In genomic region chr10:126851414-126851813, GRCh38 we compare ENCODE assay signal across 33 cellular contexts. TPM values are rescaled to one million over a fixed set of nuclear protein-coding genes. Genes with fewer than 3 reads are reported as not detected.
"Had no signal": no experiment of that assay in that cellular context is flagged by ENCODE, and none has a peak within 500 bp of the region (broad histone marks: within the 10 kb centered on the region; RNA-seq: fewer than 3 reads in every experiment).

No MANE protein-coding gene starts in this region.

- ATAC-seq: activated CD8-positive, alpha-beta memory T cell treated with anti-CD3 and anti-CD28 coated beads, Interleukin-2, amount 10 ng/mL, durations not matched to agents 7 days and 5 days; activated CD8-positive, alpha-beta T cell treated with anti-CD3 and anti-CD28 coated beads for 36 hours; activated naive CD4-positive, alpha-beta T cell treated with anti-CD3 and anti-CD28 coated beads, Interleukin-2, amount 50 U/mL, for 72 hours; activated T-cell treated with anti-CD3 and anti-CD28 coated beads, Interleukin-2, amount 50 U/mL, for 4 hours; activated T-cell treated with anti-CD3 and anti-CD28 coated beads, Interleukin-2, amount 50 U/mL, for 72 hours; activated T-helper 17 cell treated with anti-CD3 and anti-CD28 coated beads, Interleukin-2, amount 50 U/mL, for 72 hours; body of pancreas had no signal

- DNase-seq: activated B cell treated with CpG ODN at 0.5 μM for 24 hours; activated CD4-positive, alpha-beta memory T cell treated with anti-CD3 and anti-CD28 coated beads for 36 hours; activated CD4-positive, alpha-beta T cell treated with anti-CD3 and anti-CD28 coated beads for 4 hours; activated CD4-positive, alpha-beta T cell treated with anti-CD3 and anti-CD28 coated beads, Interleukin-2, amount 10 ng/mL, durations not matched to agents 24 days and 14 days; activated CD4-positive, alpha-beta T cell treated with anti-CD3 and anti-CD28 coated beads, Interleukin-2, amount 50 U/mL, for 1 hour; activated CD4-positive, alpha-beta T cell treated with anti-CD3 and anti-CD28 coated beads, Interleukin-2, amount 50 U/mL, for 4 hours; activated CD4-positive, CD25-positive, alpha-beta regulatory T cell treated with anti-CD3 and anti-CD28 coated beads, Interleukin-2, amount 50 U/mL, for 72 hours; activated CD8-positive, alpha-beta memory T cell treated with anti-CD3 and anti-CD28 coated beads, Interleukin-2, amount 10 ng/mL, durations not matched to agents 7 days and 5 days; activated CD8-positive, alpha-beta T cell treated with anti-CD3 and anti-CD28 coated beads for 36 hours; activated effector memory CD4-positive, alpha-beta T cell treated with anti-CD3 and anti-CD28 coated beads, Interleukin-2, amount 50 U/mL, for 16 hours; activated gamma-delta T cell treated with Interleukin-2 at 50 U/mL for 16 hours; activated naive CD4-positive, alpha-beta T cell; activated naive CD4-positive, alpha-beta T cell treated with anti-CD3 and anti-CD28 coated beads for 36 hours; activated naive CD4-positive, alpha-beta T cell treated with anti-CD3 and anti-CD28 coated beads, Interleukin-2, amount 50 U/mL, for 16 hours; activated naive CD8-positive, alpha-beta T cell treated with anti-CD3 and anti-CD28 coated beads for 36 hours; activated T-cell treated with anti-CD3 and anti-CD28 coated beads for 4 hours; activated T-cell treated with anti-CD3 and anti-CD28 coated beads, Interleukin-2, amount 50 U/mL, for 1 hour; activated T-cell treated with anti-CD3 and anti-CD28 coated beads, Interleukin-2, amount 50 U/mL, for 4 hours; activated T-cell treated with anti-CD3 and anti-CD28 coated beads, Interleukin-2, amount 50 U/mL, for 72 hours; adrenal gland; amniotic stem cell; aorta; brain microvascular endothelial cell; central memory CD4-positive, alpha-beta T cell; SW 1271; T-helper 1 cell; T-helper 2 cell; T-helper 9 cell had no signal

- H3K27me3 ChIP-seq: adrenal gland, body of pancreas, brain microvascular endothelial cell, breast epithelium had no signal

- H3K4me3 ChIP-seq: adrenal gland, body of pancreas, breast epithelium had no signal

- H3K27ac ChIP-seq: adrenal gland, body of pancreas, brain microvascular endothelial cell, breast epithelium, VCaP had no signal

- H3K9me3 ChIP-seq: adrenal gland, body of pancreas, breast epithelium had no signal

- H3K4me1 ChIP-seq: adrenal gland, body of pancreas, breast epithelium had no signal

- H3K36me3 ChIP-seq: adrenal gland, brain microvascular endothelial cell, breast epithelium had no signal

RNA-seq across cellular contexts. Expression of gene DOCK1, which starts 53.8 kb away (rescaled TPM):
- total RNA-seq: activated B cell treated with CpG ODN at 0.5 μM for 24 hours had no signal
